ENCODE assay signal across 8 cellular contexts in genomic region chr12:56078931-56079728, GRCh38. TPM values are rescaled to one million over a fixed set of nuclear protein-coding genes. Genes with fewer than 3 reads are reported as not detected.
DNase-seq lines count a peak whose midpoint lies in the region; ATAC-seq and TF ChIP-seq lines count a peak whose summit lies in the region.

No MANE protein-coding gene starts in this region.

- H3K9me3 ChIP-seq in left ventricle myocardium inferior (replicated peaks) (no peaks in the 10 kb centered on the region), trophoblast cell (ENCODE audit: insufficient read depth, low read depth, low read length) (no peaks in the 10 kb centered on the region), aorta (ENCODE audit: control insufficient read depth, low read length) (no peaks in the 10 kb centered on the region)

- H2BK12ac ChIP-seq in trophoblast cell (ENCODE audit: low read length): peak overlapping the region; percentile 48

- peak overlapping the region; percentile 89 for H3K18ac ChIP-seq in trophoblast cell (ENCODE audit: low read length)

- intact Hi-C loops in left ventricle myocardium inferior (cut with micrococcal nuclease): no loop called here
- intact Hi-C loops in aorta (cut with DNase I): loop anchor here in 1 of 2 donors (2.0 kb wide), 1 partner anchor 24 kb away; no protein-coding TSS in a partner anchor

- ATAC-seq in GM19455 (IDR thresholded peaks at IDR 0.05; ENCODE audit: unreplicated experiment): peak; percentile 76
- ATAC-seq in aorta (ENCODE audit: low FRiP score): peak; percentile 92

- peak overlapping the region; percentile 84 for H2AK5ac ChIP-seq in trophoblast cell (ENCODE audit: low read length)

- peak overlapping the region; percentile 83 for H3K14ac ChIP-seq in trophoblast cell (ENCODE audit: low read length)

- peaks cover 21% of the 10 kb centered on the region for H3K4me1 ChIP-seq in left ventricle myocardium inferior
- H3K4me1 ChIP-seq in trophoblast cell (ENCODE audit: control insufficient read depth in 1 of 2, insufficient read depth in 2 of 2, low read length in 2 of 2): peaks cover 12 to 13% of the 10 kb centered on the region in 2 experiments
- H3K4me1 ChIP-seq in aorta (ENCODE audit: control insufficient read depth in 1 of 2, insufficient read depth in 2 of 2, low read length in 2 of 2): no peaks in the 10 kb centered on the region

- H3K36me3 ChIP-seq in left ventricle myocardium inferior (no peaks in the 10 kb centered on the region), trophoblast cell (ENCODE audit: control insufficient read depth in 1 of 2, insufficient read depth in 2 of 2, low read length in 2 of 2) (peaks cover 0 to 6% of the 10 kb centered on the region in 2 experiments), aorta (ENCODE audit: control insufficient read depth in 1 of 2, insufficient read depth in 2 of 2, low read length in 1 of 2) (no peaks in the 10 kb centered on the region)

- H3K4me2 ChIP-seq in trophoblast cell (ENCODE audit: low read length): peak overlapping the region; percentile 98

- H2BK5ac ChIP-seq in trophoblast cell (ENCODE audit: low read depth, low read length, poor library complexity): peak overlapping the region; percentile 92

- H2BK120ac ChIP-seq in trophoblast cell (ENCODE audit: insufficient read depth, low read length, poor library complexity): peak overlapping the region; percentile 88

- peak overlapping the region; percentile 89 for H3K9ac ChIP-seq in trophoblast cell (ENCODE audit: low read length)

- H3K79me2 ChIP-seq in trophoblast cell (ENCODE audit: control insufficient read depth, insufficient read depth, low read length, poor library complexity): peaks cover 22% of the 10 kb centered on the region

- H3K27ac ChIP-seq in C4-2B (peak overlapping the region; percentile 97), angular gyrus (ENCODE audit: low read depth, low read length) (peak overlapping the region; percentile 92), left ventricle myocardium inferior (replicated peaks) (peak overlapping the region; percentile 69), trophoblast cell (ENCODE audit: low read depth, low read length) (peak overlapping the region; percentile 97), aorta (ENCODE audit: low read depth in 1 of 2, low read length in 2 of 2) (peak overlapping the region in 1 of 2 donors; percentile 15)

- peak; percentile 86 for DNase-seq in M059J (ENCODE audit: low read depth)
- peak; percentile 30 for DNase-seq in T follicular helper cell (ENCODE audit: low read depth)
- DNase-seq in left ventricle myocardium inferior: peak; percentile 83
- peak; percentile 96 for DNase-seq in trophoblast cell
- peak; percentile 92 to 97 for DNase-seq in aorta

- H3K79me1 ChIP-seq in trophoblast cell (ENCODE audit: low read length): peaks cover 14% of the 10 kb centered on the region

- peak; percentile 98 for TF ChIP-seq CTCF in C4-2B (conservative IDR thresholded peaks at IDR 0.05)
- peak; percentile 80 for TF ChIP-seq CTCF in left ventricle myocardium inferior (IDR thresholded peaks at IDR 0.05; ENCODE audit: borderline replicate concordance)

- H2AFZ ChIP-seq in trophoblast cell (ENCODE audit: insufficient read depth, low read length, poor library complexity): peak overlapping the region; percentile 34

- H3K4me3 ChIP-seq in left ventricle myocardium inferior (peak overlapping the region; percentile 70), trophoblast cell (ENCODE audit: low read depth, low read length) (peak overlapping the region; percentile 76), aorta (ENCODE audit: low read length in 2 of 2) (peak overlapping the region; percentile 10 to 39)

- H3K27me3 ChIP-seq in left ventricle myocardium inferior (ENCODE audit: low read depth): peaks cover 24% of the 10 kb centered on the region
- H3K27me3 ChIP-seq in trophoblast cell (ENCODE audit: insufficient read depth, low read length): no peaks in the 10 kb centered on the region
- H3K27me3 ChIP-seq in aorta (ENCODE audit: control insufficient read depth in 1 of 2, insufficient read depth in 2 of 2, low read length in 1 of 2): no peaks in the 10 kb centered on the region

- no CpG with 5 or more reads among the region's 50 CpGs for WGBS in trophoblast cell (ENCODE audit: extremely low coverage, insufficient coverage, insufficient read length)
- WGBS in aorta, 2 donors: 0 to 1% methylated on average over 49 to 50 of the region's 50 CpGs

- H3K4ac ChIP-seq in trophoblast cell (ENCODE audit: low read depth, low read length): peak overlapping the region; percentile 4

- peak overlapping the region; percentile 92 for H4K8ac ChIP-seq in trophoblast cell (ENCODE audit: low read depth, low read length)

- peak overlapping the region; percentile 89 for H4K91ac ChIP-seq in trophoblast cell (ENCODE audit: low read depth, low read length)

- H4K12ac ChIP-seq in trophoblast cell (ENCODE audit: low read depth, low read length): peak overlapping the region; percentile 71

- no peak overlapping the region for H3K23ac ChIP-seq in trophoblast cell (ENCODE audit: low read length)

RNA-seq across cellular contexts. Expression of gene ERBB3, which starts 0.8 kb away (rescaled TPM):
- 0.37 TPM in 1 of 2 replicates, not detected in the other for total RNA-seq in M059J (2014; rRNA removed; shearing (Covaris generic))
- total RNA-seq in left ventricle myocardium inferior: 2.3 TPM
- polyA plus RNA-seq in trophoblast cell (2013): 89.0 and 92.2 TPM in 2 replicates
- total RNA-seq in aorta: 1 to 10 TPM; 3.2 to 5.1 TPM
- 1 to 10 TPM in 1 of 2 donors, under 1 TPM in 1; 0.23 to 9.6 TPM for polyA plus RNA-seq in aorta

RNA-seq across cellular contexts. Expression of gene PA2G4, which starts 25.2 kb away (rescaled TPM):
- total RNA-seq in M059J (2014; rRNA removed; shearing (Covaris generic)): 134 and 184 TPM in 2 replicates
- total RNA-seq in left ventricle myocardium inferior (65.7 TPM), aorta (10 to 100 TPM; 59.9 to 63.5 TPM)
- polyA plus RNA-seq in trophoblast cell (2013): 131 and 133 TPM in 2 replicates
- 10 to 100 TPM; 79.6 to 80.8 TPM for polyA plus RNA-seq in aorta

RNA-seq across cellular contexts. Expression of gene RPL41, which starts 37.3 kb away (rescaled TPM):
- total RNA-seq in M059J (2014; rRNA removed; shearing (Covaris generic)): 2,885 and 2,938 TPM in 2 replicates
- 1,892 TPM for total RNA-seq in left ventricle myocardium inferior
- polyA plus RNA-seq in trophoblast cell (2013): 9,463 and 9,643 TPM in 2 replicates
- 1,000 to 10,000 TPM; 2,225 to 2,370 TPM for total RNA-seq in aorta
- 1,000 to 10,000 TPM; 5,850 to 7,278 TPM for polyA plus RNA-seq in aorta

RNA-seq across cellular contexts. Expression of gene RPS26, which starts 37.4 kb away (rescaled TPM):
- total RNA-seq in M059J (2014; rRNA removed; shearing (Covaris generic)): 1,969 and 2,525 TPM in 2 replicates
- total RNA-seq in left ventricle myocardium inferior (48.7 TPM), aorta (10 to 100 TPM; 40.5 to 69.1 TPM)
- 894 and 933 TPM in 2 replicates for polyA plus RNA-seq in trophoblast cell (2013)
- polyA plus RNA-seq in aorta: 1,000 to 10,000 TPM in 1 of 2 donors, 100 to 1,000 TPM in 1; 973 to 1,454 TPM

RNA-seq across cellular contexts. Expression of gene ZC3H10, which starts 38.9 kb away (rescaled TPM):
- 1.4 and 2.1 TPM in 2 replicates for total RNA-seq in M059J (2014; rRNA removed; shearing (Covaris generic))
- total RNA-seq in left ventricle myocardium inferior (4.9 TPM), aorta (1 to 10 TPM; 8.9 to 9.6 TPM)
- polyA plus RNA-seq in trophoblast cell (2013): 2.0 TPM in 2 replicates
- polyA plus RNA-seq in aorta: 1 to 10 TPM; 1.8 to 3.1 TPM

Comparison
In these comparisons a context has a peak if more than half of its experiments do, and no peak if none do; other contexts are left out.
1. DNase-seq: peak in every context shown above with its lines; median percentile 96 in trophoblast cell; 94 in aorta; 86 in M059J; 83 in left ventricle myocardium inferior; 30 in T follicular helper cell.
2. H3K4me3 ChIP-seq: peak in every context shown above with its lines; median percentile 76 in trophoblast cell; 70 in left ventricle myocardium inferior; 24 in aorta.